8 cellular contexts compared by ENCODE assay signal in the genomic region with DNA sequence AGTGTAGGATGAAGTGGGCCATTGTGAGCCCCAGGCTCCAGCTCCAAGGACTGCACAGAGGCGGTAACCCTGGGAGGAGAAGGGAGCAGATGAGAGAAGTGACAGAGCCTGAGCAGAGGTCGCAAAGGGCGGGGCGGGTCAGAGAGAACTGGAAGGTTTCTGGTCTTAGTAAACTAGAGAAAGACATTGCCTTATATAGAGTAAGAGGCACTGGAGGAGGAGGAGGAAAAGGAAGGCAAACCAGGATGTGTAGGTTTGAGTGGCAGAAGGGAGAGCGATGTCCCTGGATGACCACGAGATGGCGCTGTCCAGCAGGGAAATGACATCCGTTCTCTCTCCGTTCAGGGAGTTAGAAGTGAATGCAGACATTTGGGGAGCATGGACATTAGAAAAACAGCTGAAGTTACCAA. TPM values are rescaled to one million over a fixed set of nuclear protein-coding genes. Genes with fewer than 3 reads are reported as not detected.
A peak's percentile ranks its signal among the peaks of the same experiment; 100 is the strongest.
DNase-seq lines count a peak whose midpoint lies in the region; ATAC-seq and TF ChIP-seq lines count a peak whose summit lies in the region.

No MANE protein-coding gene starts in this region.

- no peak overlapping the region for H3K27ac ChIP-seq in brain microvascular endothelial cell

- in situ Hi-C loops in brain microvascular endothelial cell (cut with HindIII; ENCODE audit: low pct_ligation_motif_present, low sequenced_read_pairs) = loop anchor here (25.0 kb wide), 1 partner anchor 163 kb away; no protein-coding TSS in a partner anchor

- peak overlapping the region in 4 of 6 donors; percentile 54 to 77 (median 74) for H3K27ac Mint-ChIP-seq in immature natural killer cell

- H3K9me3 Mint-ChIP-seq in immature natural killer cell = peaks cover 0 to 10% (median 8%) of the 10 kb centered on the region in 6 donors

- H3K36me3 Mint-ChIP-seq in immature natural killer cell = peaks cover 5 to 8% (median 7%) of the 10 kb centered on the region in 3 donors

- no peaks in the 10 kb centered on the region for H3K27me3 ChIP-seq in brain microvascular endothelial cell (replicated peaks)

- no peak overlapping the region for H3K4me3 ChIP-seq in brain microvascular endothelial cell (ENCODE audit: low read depth, low read length)

- ATAC-seq in HG02884 (IDR thresholded peaks at IDR 0.05; ENCODE audit: unreplicated experiment) = peak; percentile 81

- peaks cover 14 to 18% of the 10 kb centered on the region in 2 donors for H3K4me1 Mint-ChIP-seq in immature natural killer cell

- no peaks in the 10 kb centered on the region for H3K36me3 ChIP-seq in brain microvascular endothelial cell (replicated peaks)

- H3K4me3 Mint-ChIP-seq in immature natural killer cell = peak overlapping the region in 1 of 5 donors; percentile 62

- H3K27me3 Mint-ChIP-seq in immature natural killer cell (ENCODE audit: low read depth in 3 of 3) = peaks cover 0 to 5% (median 2%) of the 10 kb centered on the region in 3 donors

- DNase-seq in NCI-H2029 (lab: John Stamatoyannopoulos, UW) (peak; percentile 22), NCI-H2029 treated with DMSO at 0.1 percent for 48 hours (lab: John Stamatoyannopoulos, UW) (no peak), NCI-H2081 treated with DMSO at 0.1 percent for 48 hours (lab: John Stamatoyannopoulos, UW) (peak; percentile 14), UCSD-AML1 (lab: John Stamatoyannopoulos, UW; ENCODE audit: unreplicated experiment) (peak; percentile 76), brain microvascular endothelial cell (peak; percentile 57), immature natural killer cell (peak; percentile 73 to 78 (median 77))
- peak; percentile 88 for DNase-seq in stimulated activated CD4-positive, alpha-beta T cell treated with anti-CD3 and anti-CD28 coated beads, Interleukin-15, amount 100 ng/mL, for 24 hours

- TF ChIP-seq CTCF in brain microvascular endothelial cell (IDR thresholded peaks at IDR 0.05; ENCODE audit: low read depth, low read length, missing control alignments) = peak; percentile 91

RNA-seq across cellular contexts. Expression of gene STARD5, which starts 49.0 kb away (rescaled TPM):
- polyA plus RNA-seq in immature natural killer cell = 1 to 10 TPM in 2 of 3 donors, not detected in 1; 1.7 to 3.8 TPM
